In the genomic region with DNA sequence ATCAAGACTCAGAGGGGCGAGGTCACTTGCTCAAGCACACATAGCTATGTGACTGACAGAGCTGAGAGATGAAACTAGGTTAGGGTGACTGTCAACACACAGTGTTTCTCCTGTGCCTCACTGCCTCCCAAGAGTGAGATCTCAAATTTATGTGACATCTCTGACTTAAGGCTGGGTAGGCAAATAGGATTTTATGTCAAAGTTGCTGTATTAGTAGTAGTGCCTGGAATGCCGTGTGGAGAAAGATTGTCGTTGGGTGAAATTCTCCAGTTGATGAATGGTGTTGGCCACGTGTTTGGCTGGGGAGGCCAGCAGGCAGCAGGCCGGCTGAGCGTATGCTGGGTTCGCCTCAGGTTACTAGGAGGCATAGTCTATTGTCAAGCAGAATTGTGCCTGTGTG, we compare ENCODE assay signal across 20 cellular contexts.
A peak's percentile ranks its signal among the peaks of the same experiment; 100 is the strongest.
DNase-seq lines count a peak whose midpoint lies in the region; TF ChIP-seq lines count a peak whose summit lies in the region.
"Had no signal": no experiment of that assay in that cellular context is flagged by ENCODE, and none has a peak within 500 bp of the region (broad histone marks: within the 10 kb centered on the region; RNA-seq: fewer than 3 reads in every experiment).

No MANE protein-coding gene starts in this region.

- H2AK5ac ChIP-seq in mesendoderm (ENCODE audit: low read length): peak overlapping the region; percentile 87

- no peak overlapping the region for H2BK120ac ChIP-seq in mesendoderm (ENCODE audit: low read depth, low read length)

- DNase-seq in HCEC 1CT (peak; percentile 18), epithelial cell of esophagus (ENCODE audit: low read depth) (peak; percentile 22), mesendoderm (no peak), NCI-H2196 (lab: John Stamatoyannopoulos, UW; ENCODE audit: unreplicated experiment) (no peak), endodermal cell (no peak), ecto neural progenitor cell (ENCODE audit: low spot score) (no peak), NOMO-1 treated with DMSO at 0.1 percent for 48 hours (lab: John Stamatoyannopoulos, UW; ENCODE audit: unreplicated experiment) (no peak)
- DNase-seq: activated B cell treated with CpG ODN at 0.5 μM for 24 hours; CD8-positive, alpha-beta T cell; effector CD4-positive, alpha-beta T cell; H9; NCI-H524 treated with DMSO at 0.1 percent for 48 hours; stimulated activated naive B cell treated with anti-CD40 and anti-IgM and Interleukin-4, amounts not matched to agents 10 μg/mL and 1 μg/mL and 100 μg/mL, for 72 hours had no signal

- no peak overlapping the region for H3K27ac Mint-ChIP-seq in endodermal cell
- H3K27ac Mint-ChIP-seq: activated B cell treated with CpG ODN at 0.5 μM for 24 hours; activated naive CD8-positive, alpha-beta T cell treated with anti-CD3 and anti-CD28 coated beads, Interleukin-2, amount 50 U/mL, for 24 hours; activated T-cell treated with anti-CD3 and anti-CD28 coated beads, Interleukin-2, amount 50 U/mL, for 72 hours; CD8-positive, alpha-beta T cell; H9; stimulated activated naive B cell treated with anti-CD40 and anti-IgM and Interleukin-4, amounts not matched to agents 10 μg/mL and 1 μg/mL and 100 μg/mL, for 72 hours had no signal

- no peak overlapping the region for H4K5ac ChIP-seq in mesendoderm (ENCODE audit: low read length)

- WGBS in mesendoderm (ENCODE audit: extremely low coverage, insufficient coverage, low lambda C conversion rate): no CpG with 5 or more reads among the region's 7 CpGs
- WGBS in endodermal cell (ENCODE audit: insufficient coverage in 1 of 2, insufficient read length in 1 of 2), 2 experiments: 93 to 95% methylated on average over 7 of the region's 7 CpGs

- H2BK15ac ChIP-seq in mesendoderm (replicated peaks; ENCODE audit: low read depth): no peak overlapping the region

- peak overlapping the region; percentile 67 for H3K56ac ChIP-seq in mesendoderm (ENCODE audit: low read length)

- peaks cover 52% of the 10 kb centered on the region for H3K4me1 Mint-ChIP-seq in endodermal cell
- H3K4me1 Mint-ChIP-seq: activated B cell treated with CpG ODN at 0.5 μM for 24 hours; activated naive CD8-positive, alpha-beta T cell treated with anti-CD3 and anti-CD28 coated beads, Interleukin-2, amount 50 U/mL, for 24 hours had no signal

- no peaks in the 10 kb centered on the region for H3K9me3 ChIP-seq in endodermal cell (ENCODE audit: control insufficient read depth, low read length)
- H3K9me3 ChIP-seq: SJCRH30, tibial artery had no signal

- no peaks in the 10 kb centered on the region for H3K36me3 ChIP-seq in ACC112 (ENCODE audit: insufficient read depth, low read length)
- no peaks in the 10 kb centered on the region for H3K36me3 ChIP-seq in mesendoderm (ENCODE audit: control insufficient read depth, insufficient read depth, low read length)
- H3K36me3 ChIP-seq in endodermal cell (ENCODE audit: control insufficient read depth, insufficient read depth, low read length): no peaks in the 10 kb centered on the region
- H3K36me3 ChIP-seq: SJCRH30, tibial artery had no signal

- H3K27me3 ChIP-seq in ACC112 (ENCODE audit: insufficient read depth, low read length) (no peaks in the 10 kb centered on the region), mesendoderm (ENCODE audit: insufficient read depth, low read length, poor library complexity) (no peaks in the 10 kb centered on the region), endodermal cell (ENCODE audit: control insufficient read depth, insufficient read depth, low read length, poor library complexity, severe bottlenecking) (no peaks in the 10 kb centered on the region)
- H3K27me3 ChIP-seq: SJCRH30, tibial artery had no signal

- H3K4me3 ChIP-seq in ACC112 (ENCODE audit: low read depth, low read length) (no peak overlapping the region), epithelial cell of esophagus (ENCODE audit: low read length) (no peak overlapping the region), mesendoderm (ENCODE audit: low read length) (no peak overlapping the region), endodermal cell (ENCODE audit: low read length) (no peak overlapping the region)
- H3K4me3 ChIP-seq: K562, SJCRH30, tibial artery had no signal

- no peak overlapping the region for H3K9ac ChIP-seq in mesendoderm (ENCODE audit: low read length)
- H3K9ac ChIP-seq in endodermal cell (ENCODE audit: extremely low read depth, low read length, poor library complexity, severe bottlenecking): no peak overlapping the region

- H3K4me2 ChIP-seq in mesendoderm (ENCODE audit: low read length): no peak overlapping the region

- TF ChIP-seq CTCF in epithelial cell of esophagus (IDR thresholded peaks at IDR 0.05; ENCODE audit: insufficient read depth, low read depth, low read length, missing control alignments): no peak
- TF ChIP-seq CTCF in endodermal cell (conservative IDR thresholded peaks at IDR 0.05): no peak

- no peaks in the 10 kb centered on the region for H3K27me3 Mint-ChIP-seq in endodermal cell (ENCODE audit: insufficient read depth)
- H3K27me3 Mint-ChIP-seq: activated naive CD8-positive, alpha-beta T cell treated with anti-CD3 and anti-CD28 coated beads, Interleukin-2, amount 50 U/mL, for 24 hours had no signal

- H4K8ac ChIP-seq in mesendoderm (ENCODE audit: low read depth, low read length): no peak overlapping the region

- H3K18ac ChIP-seq in mesendoderm (ENCODE audit: low read length): no peak overlapping the region

- no peak overlapping the region for H3K4me3 Mint-ChIP-seq in endodermal cell
- H3K4me3 Mint-ChIP-seq: activated B cell treated with CpG ODN at 0.5 μM for 24 hours; activated naive CD8-positive, alpha-beta T cell treated with anti-CD3 and anti-CD28 coated beads, Interleukin-2, amount 50 U/mL, for 24 hours; activated T-cell treated with anti-CD3 and anti-CD28 coated beads, Interleukin-2, amount 50 U/mL, for 72 hours; CD8-positive, alpha-beta T cell; central memory CD8-positive, alpha-beta T cell; H9; stimulated activated naive B cell treated with anti-CD40 and anti-IgM and Interleukin-4, amounts not matched to agents 10 μg/mL and 1 μg/mL and 100 μg/mL, for 72 hours had no signal

- H3K36me3 Mint-ChIP-seq in endodermal cell (ENCODE audit: low read depth): no peaks in the 10 kb centered on the region
- H3K36me3 Mint-ChIP-seq: CD8-positive, alpha-beta T cell; stimulated activated naive B cell treated with anti-CD40 and anti-IgM and Interleukin-4, amounts not matched to agents 10 μg/mL and 1 μg/mL and 100 μg/mL, for 72 hours had no signal

- H3K4me1 ChIP-seq in ACC112 (ENCODE audit: control insufficient read depth, insufficient read depth, low read length, unreplicated experiment) (no peaks in the 10 kb centered on the region), mesendoderm (ENCODE audit: control insufficient read depth, low read depth, low read length) (peaks cover 12% of the 10 kb centered on the region), endodermal cell (ENCODE audit: control insufficient read depth, insufficient read depth, low read length) (peaks cover 20% of the 10 kb centered on the region)

- H2AFZ ChIP-seq in ACC112 (ENCODE audit: low read length, unreplicated experiment): peak overlapping the region; percentile 62

- peaks cover 2% of the 10 kb centered on the region for H3K9me3 Mint-ChIP-seq in endodermal cell
- H3K9me3 Mint-ChIP-seq: activated B cell treated with CpG ODN at 0.5 μM for 24 hours; activated naive CD8-positive, alpha-beta T cell treated with anti-CD3 and anti-CD28 coated beads, Interleukin-2, amount 50 U/mL, for 24 hours; activated T-cell treated with anti-CD3 and anti-CD28 coated beads, Interleukin-2, amount 50 U/mL, for 72 hours; CD8-positive, alpha-beta T cell; central memory CD8-positive, alpha-beta T cell; H9; stimulated activated naive B cell treated with anti-CD40 and anti-IgM and Interleukin-4, amounts not matched to agents 10 μg/mL and 1 μg/mL and 100 μg/mL, for 72 hours had no signal

- H3K4ac ChIP-seq in mesendoderm (ENCODE audit: low read depth, low read length): no peak overlapping the region

- H2BK5ac ChIP-seq in mesendoderm (ENCODE audit: low read length): peak overlapping the region; percentile 69

- H3K27ac ChIP-seq in ACC112 (ENCODE audit: low read depth, low read length) (no peak overlapping the region), mesendoderm (ENCODE audit: low read depth, low read length) (no peak overlapping the region), endodermal cell (ENCODE audit: low read depth, low read length) (no peak overlapping the region)
- H3K27ac ChIP-seq: SJCRH30, tibial artery had no signal

- no peak overlapping the region for H3K23ac ChIP-seq in mesendoderm (ENCODE audit: low read length)

- H3K79me2 ChIP-seq in ACC112 (ENCODE audit: control insufficient read depth, insufficient read depth, low read length, unreplicated experiment) (no peaks in the 10 kb centered on the region), mesendoderm (ENCODE audit: control insufficient read depth, insufficient read depth, low read length) (no peaks in the 10 kb centered on the region)

- no peaks in the 10 kb centered on the region for H3K79me1 ChIP-seq in mesendoderm (ENCODE audit: low read length)

Comparison
In these comparisons a context has a peak if more than half of its experiments do, and no peak if none do; other contexts are left out.
1. DNase-seq: peak in HCEC 1CT (single experiment) and epithelial cell of esophagus (single experiment); none in mesendoderm (single experiment), NCI-H2196 (single experiment), endodermal cell (single experiment), ecto neural progenitor cell (single experiment) and NOMO-1 treated with DMSO at 0.1 percent for 48 hours (single experiment).